ENCODE assay signal across 8 cellular contexts in genomic region chr19:49581007-49581508, GRCh38. TPM values are rescaled to one million over a fixed set of nuclear protein-coding genes. Genes with fewer than 3 reads are reported as not detected.
DNase-seq lines count a peak whose midpoint lies in the region; ATAC-seq and TF ChIP-seq lines count a peak whose summit lies in the region.

TSS of gene PRRG2 (plus strand) at chr19:49581316. CDS start at chr19:49583220, 1,904 bp downstream.

- POLR2A ChIA-PET in HCT116 (lab: Charles Lee) = interaction anchor here (1.0 to 3.3 kb wide), 7 partner anchors 8 to 95 kb away, joined by 3 to 24 read pairs (median 11); partner anchors contain the start of genes PRMT1, PRR12, RPS11 and RRAS

- ATAC-seq in HCT116 (peak; percentile 80), GM21515 (IDR thresholded peaks at IDR 0.05; ENCODE audit: unreplicated experiment) (no peak)

- peak within 1 kb of the TSS; percentile 56 for H3K27ac ChIP-seq in HCT116 (ENCODE audit: low read depth, low read length)
- H3K27ac ChIP-seq in VCaP = peak within 1 kb of the TSS; percentile 79
- peak within 1 kb of the TSS; percentile 87 for H3K27ac ChIP-seq in left ventricle myocardium inferior (replicated peaks)

- no peaks in the 10 kb centered on the region for H3K9me2 ChIP-seq in HCT116 (ENCODE audit: insufficient read depth)

- DNase-seq in HCT116 (ENCODE audit: low read depth, low spot score) (peak; percentile 62), left ventricle myocardium inferior (no peak), T-helper 9 cell (no peak), OCI-M1 (lab: John Stamatoyannopoulos, UW) (no peak)
- DNase-seq in NK-92 treated with Interleukin-12 subunit alpha and Interleukin-12 subunit beta, amount 100 ng/mL, for 24 hours (lab: John Stamatoyannopoulos, UW) = no peak

- CTCF ChIA-PET in HCT116 (lab: Charles Lee) = interaction anchor here (1.0 to 4.0 kb wide), 4 partner anchors 11 to 102 kb away, joined by 3 to 22 read pairs (median 3); no protein-coding TSS in a partner anchor

- H3K27me3 ChIP-seq in HCT116 (ENCODE audit: insufficient read depth, low read length) (no peaks in the 10 kb centered on the region), left ventricle myocardium inferior (ENCODE audit: low read depth) (no peaks in the 10 kb centered on the region), skeletal muscle satellite cell (ENCODE audit: control insufficient read depth, insufficient read depth, low read length) (no peaks in the 10 kb centered on the region)

- no TSS peak for BruUV-seq in HCT116 (replicated peaks; lab: Mats Ljungman, UMichigan)

- peak within 1 kb of the TSS; percentile 77 for H2AFZ ChIP-seq in HCT116 (ENCODE audit: low read depth, low read length, poor library complexity, severe bottlenecking)

- TF ChIP-seq RAD21 in HCT116 (IDR thresholded peaks at IDR 0.05; ENCODE audit: low read depth) = no peak

- H3K4me3 ChIP-seq in HCT116 (replicated peaks in 1 of 2; ENCODE audit: low read depth in 1 of 2, low read length in 2 of 2) = peak within 1 kb of the TSS; percentile 86 to 99
- H3K4me3 ChIP-seq in left ventricle myocardium inferior = peak within 1 kb of the TSS; percentile 84
- H3K4me3 ChIP-seq in skeletal muscle satellite cell (ENCODE audit: low read length) = peak within 1 kb of the TSS; percentile 85

- H3K4me1 ChIP-seq in HCT116 (ENCODE audit: control insufficient read depth in 1 of 2, insufficient read depth in 2 of 2, low read length in 2 of 2) (peaks cover 15 to 45% of the 10 kb centered on the region in 2 experiments), left ventricle myocardium inferior (peaks cover 35% of the 10 kb centered on the region), skeletal muscle satellite cell (ENCODE audit: control insufficient read depth, insufficient read depth, low read length) (peaks cover 16% of the 10 kb centered on the region)

- H3K4me2 ChIP-seq in HCT116 (ENCODE audit: low read length) = peak within 1 kb of the TSS; percentile 97
- H3K4me2 ChIP-seq in skeletal muscle satellite cell (ENCODE audit: low read length) = peak within 1 kb of the TSS; percentile 87

- intact Hi-C loops in HCT116 (cut with micrococcal nuclease) = loop anchor here (2.0 kb wide), 1 partner anchor 60 kb away; the partner anchor contains the start of gene RRAS
- intact Hi-C loops in left ventricle myocardium inferior (cut with micrococcal nuclease) = no loop called here

- TF ChIP-seq CTCF in HCT116 (IDR thresholded peaks at IDR 0.05 in 2 of 3, conservative IDR thresholded peaks at IDR 0.05 in 1 of 3; ENCODE audit: borderline replicate concordance in 1 of 3, insufficient read depth in 1 of 3, low read depth in 2 of 3, low read length in 2 of 3) = no peak
- TF ChIP-seq CTCF in VCaP (conservative IDR thresholded peaks at IDR 0.05) = no peak
- TF ChIP-seq CTCF in left ventricle myocardium inferior (IDR thresholded peaks at IDR 0.05; ENCODE audit: borderline replicate concordance) = no peak

- TF ChIP-seq POLR2A in HCT116 (IDR thresholded peaks at IDR 0.05; ENCODE audit: borderline replicate concordance, extremely low read depth, insufficient read depth, insufficient read length) = no peak

- RAD21 ChIA-PET in HCT116 (lab: Charles Lee; ENCODE audit: low non-redundant PET in 1 of 2, low total read pairs in 2 of 2, uncharacterized antibody in 2 of 2, unreplicated experiment in 2 of 2) = interaction anchor here in 1 of 2 experiments (1.0 kb wide), 1 partner anchor 10 kb away, joined by 4 read pairs; the partner anchor contains the start of gene PRR12

- H3K36me3 ChIP-seq in HCT116 (ENCODE audit: control insufficient read depth in 1 of 2, insufficient read depth in 2 of 2, low read length in 2 of 2) = 0 out of 4 replicates have a peak, but pooled peaks cover 0 to 4% of the 10 kb centered on the region in 2 experiments
- H3K36me3 ChIP-seq in left ventricle myocardium inferior = peaks cover 6% of the 10 kb centered on the region
- peaks cover under 1% of the 10 kb centered on the region for H3K36me3 ChIP-seq in skeletal muscle satellite cell (ENCODE audit: insufficient read depth, low read length)

- no peaks in the 10 kb centered on the region for H4K20me1 ChIP-seq in HCT116 (ENCODE audit: insufficient read depth)

- H3K9ac ChIP-seq in HCT116 (ENCODE audit: low read length) = peak within 1 kb of the TSS; percentile 91
- peak within 1 kb of the TSS; percentile 85 for H3K9ac ChIP-seq in skeletal muscle satellite cell (ENCODE audit: low read depth, low read length)

- peaks cover 43% of the 10 kb centered on the region for H3K79me2 ChIP-seq in HCT116 (ENCODE audit: insufficient read depth, low read length)

- H3K9me3 ChIP-seq in HCT116 (ENCODE audit: control insufficient read depth in 1 of 2, insufficient read depth in 1 of 2, low read depth in 1 of 2, low read length in 2 of 2) (no peaks in the 10 kb centered on the region), left ventricle myocardium inferior (replicated peaks) (no peaks in the 10 kb centered on the region), skeletal muscle satellite cell (replicated peaks; ENCODE audit: low read length) (no peaks in the 10 kb centered on the region)

TF ChIP-seq in HCT116, 20 proteins besides CTCF, POLR2A, EP300 and RAD21:
- TF ChIP-seq ELF1 (IDR thresholded peaks at IDR 0.05; ENCODE audit: borderline replicate concordance, low read depth) = no peak; the same call in 1 of the 2 replicates
- peak; percentile 56; the same call in 1 of the 2 replicates for TF ChIP-seq SP1 (IDR thresholded peaks at IDR 0.05; ENCODE audit: low read depth)
- TF ChIP-seq YY1 (IDR thresholded peaks at IDR 0.05; ENCODE audit: extremely low read depth, insufficient replicate concordance, low read depth, low read length) = peak; percentile 43
- no peak for TF ChIP-seq SIN3A (IDR thresholded peaks at IDR 0.05; ENCODE audit: low read depth)
- no peak for TF ChIP-seq EZH2 (IDR thresholded peaks at IDR 0.05)
- TF ChIP-seq ATF3 (IDR thresholded peaks at IDR 0.05) = no peak
- no peak for TF ChIP-seq ZNF274 (IDR thresholded peaks at IDR 0.05; ENCODE audit: low read depth, low read length)
- TF ChIP-seq REST (IDR thresholded peaks at IDR 0.05; ENCODE audit: low read depth) = no peak
- TF ChIP-seq ZFX (IDR thresholded peaks at IDR 0.05) = peak; percentile 54; the same call in 1 of the 2 replicates
- peak; percentile 45 for TF ChIP-seq POLR2AphosphoS5 (IDR thresholded peaks at IDR 0.05; ENCODE audit: low read depth, low read length)

RNA-seq across cellular contexts. Expression of gene PRRG2, which starts in this region (rescaled TPM):
- total RNA-seq in HCT116 (2021; ENCODE audit: unreplicated experiment) = 6.2 TPM
- 5.3 and 5.5 TPM in 2 replicates for polyA plus RNA-seq in HCT116 (2012)
- 0.88 TPM for total RNA-seq in left ventricle myocardium inferior
- 0.25 and 0.44 TPM in 2 replicates for total RNA-seq in skeletal muscle satellite cell (2012; rRNA removed)
